In the genomic region with DNA sequence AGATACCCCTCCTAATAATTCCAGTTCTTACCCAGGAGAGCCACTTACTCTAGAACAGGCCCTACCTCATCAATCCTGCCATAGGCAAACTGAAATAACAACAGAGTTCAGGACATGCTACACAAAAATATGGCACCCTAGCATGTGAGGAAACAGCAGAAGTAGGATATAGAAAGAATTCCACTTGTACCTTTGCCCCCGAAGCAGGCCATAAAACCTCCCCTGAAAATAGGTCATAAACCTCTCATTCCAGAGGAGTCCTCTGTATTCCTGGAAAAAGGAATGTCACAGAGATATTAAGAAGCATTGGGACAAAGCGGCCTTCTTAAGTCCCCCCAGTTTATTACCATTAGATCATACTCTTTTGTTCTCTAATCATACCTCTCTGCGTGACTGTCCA, we compare ENCODE assay signal across 1 cellular context.
TF ChIP-seq lines count a peak whose summit lies in the region.

No MANE protein-coding gene starts in this region.

TF ChIP-seq in HCT116, 20 proteins besides CTCF, POLR2A, EP300 and RAD21 (continued from another document):
- TF ChIP-seq, protein P1, sequence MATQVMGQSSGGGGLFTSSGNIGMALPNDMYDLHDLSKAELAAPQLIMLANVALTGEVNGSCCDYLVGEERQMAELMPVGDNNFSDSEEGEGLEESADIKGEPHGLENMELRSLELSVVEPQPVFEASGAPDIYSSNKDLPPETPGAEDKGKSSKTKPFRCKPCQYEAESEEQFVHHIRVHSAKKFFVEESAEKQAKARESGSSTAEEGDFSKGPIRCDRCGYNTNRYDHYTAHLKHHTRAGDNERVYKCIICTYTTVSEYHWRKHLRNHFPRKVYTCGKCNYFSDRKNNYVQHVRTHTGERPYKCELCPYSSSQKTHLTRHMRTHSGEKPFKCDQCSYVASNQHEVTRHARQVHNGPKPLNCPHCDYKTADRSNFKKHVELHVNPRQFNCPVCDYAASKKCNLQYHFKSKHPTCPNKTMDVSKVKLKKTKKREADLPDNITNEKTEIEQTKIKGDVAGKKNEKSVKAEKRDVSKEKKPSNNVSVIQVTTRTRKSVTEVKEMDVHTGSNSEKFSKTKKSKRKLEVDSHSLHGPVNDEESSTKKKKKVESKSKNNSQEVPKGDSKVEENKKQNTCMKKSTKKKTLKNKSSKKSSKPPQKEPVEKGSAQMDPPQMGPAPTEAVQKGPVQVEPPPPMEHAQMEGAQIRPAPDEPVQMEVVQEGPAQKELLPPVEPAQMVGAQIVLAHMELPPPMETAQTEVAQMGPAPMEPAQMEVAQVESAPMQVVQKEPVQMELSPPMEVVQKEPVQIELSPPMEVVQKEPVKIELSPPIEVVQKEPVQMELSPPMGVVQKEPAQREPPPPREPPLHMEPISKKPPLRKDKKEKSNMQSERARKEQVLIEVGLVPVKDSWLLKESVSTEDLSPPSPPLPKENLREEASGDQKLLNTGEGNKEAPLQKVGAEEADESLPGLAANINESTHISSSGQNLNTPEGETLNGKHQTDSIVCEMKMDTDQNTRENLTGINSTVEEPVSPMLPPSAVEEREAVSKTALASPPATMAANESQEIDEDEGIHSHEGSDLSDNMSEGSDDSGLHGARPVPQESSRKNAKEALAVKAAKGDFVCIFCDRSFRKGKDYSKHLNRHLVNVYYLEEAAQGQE (IDR thresholded peaks at IDR 0.05; ENCODE audit: low read depth), result no peak
- no peak for TF ChIP-seq YY1 (IDR thresholded peaks at IDR 0.05; ENCODE audit: extremely low read depth, insufficient replicate concordance, low read depth, low read length)
